14 cellular contexts compared by ENCODE assay signal in genomic region chr2:128423788-128424165, GRCh38.
"Had no signal": no experiment of that assay in that cellular context is flagged by ENCODE, and none has a peak within 500 bp of the region (broad histone marks: within the 10 kb centered on the region; RNA-seq: fewer than 3 reads in every experiment).

No MANE protein-coding gene starts in this region.

- H3K4me1 ChIP-seq: tibial nerve had no signal

- H3K27ac ChIP-seq: brain microvascular endothelial cell, dorsolateral prefrontal cortex, esophagus squamous epithelium had no signal

- H3K36me3 ChIP-seq: brain microvascular endothelial cell, esophagus squamous epithelium, tibial nerve had no signal

- H3K27ac Mint-ChIP-seq: activated naive CD4-positive, alpha-beta T cell treated with anti-CD3 and anti-CD28 coated beads, Interleukin-2, amount 50 U/mL, for 24 hours; activated T-helper 1 cell treated with anti-CD3 and anti-CD28 coated beads, Interleukin-12 subunit alpha, Interleukin-12 subunit beta, Interleukin-2, Interleukin-4 antibody, amounts not matched to agents 30 ng/mL and 10 ng/mL and 1 ng/mL, durations not matched to agents 14 hours and 24 hours and 36 hours; immature natural killer cell; stimulated activated effector memory CD8-positive, alpha-beta T cell treated with anti-CD3 and anti-CD28 coated beads, Interleukin-12 subunit alpha, Interleukin-12 subunit beta, amount 100 ng/mL, for 72 hours had no signal

- H3K36me3 Mint-ChIP-seq: activated naive CD4-positive, alpha-beta T cell treated with anti-CD3 and anti-CD28 coated beads, Interleukin-2, amount 50 U/mL, for 24 hours; immature natural killer cell; stimulated activated effector memory CD8-positive, alpha-beta T cell treated with anti-CD3 and anti-CD28 coated beads, Interleukin-12 subunit alpha, Interleukin-12 subunit beta, amount 100 ng/mL, for 72 hours had no signal

- H3K9me3 ChIP-seq: esophagus squamous epithelium had no signal

- DNase-seq: amniotic stem cell, brain microvascular endothelial cell, esophagus squamous epithelium, foreskin fibroblast, immature natural killer cell, left cardiac atrium had no signal

- H3K9me3 Mint-ChIP-seq: activated T-helper 1 cell treated with anti-CD3 and anti-CD28 coated beads, Interleukin-12 subunit alpha, Interleukin-12 subunit beta, Interleukin-2, Interleukin-4 antibody, amounts not matched to agents 30 ng/mL and 10 ng/mL and 1 ng/mL, durations not matched to agents 14 hours and 24 hours and 36 hours; immature natural killer cell; stimulated activated effector memory CD8-positive, alpha-beta T cell treated with anti-CD3 and anti-CD28 coated beads, Interleukin-12 subunit alpha, Interleukin-12 subunit beta, amount 100 ng/mL, for 72 hours had no signal

- H3K4me3 Mint-ChIP-seq: activated naive CD4-positive, alpha-beta T cell treated with anti-CD3 and anti-CD28 coated beads, Interleukin-2, amount 50 U/mL, for 24 hours; activated T-helper 1 cell treated with anti-CD3 and anti-CD28 coated beads, Interleukin-12 subunit alpha, Interleukin-12 subunit beta, Interleukin-2, Interleukin-4 antibody, amounts not matched to agents 30 ng/mL and 10 ng/mL and 1 ng/mL, durations not matched to agents 14 hours and 24 hours and 36 hours; immature natural killer cell; nephron; stimulated activated effector memory CD8-positive, alpha-beta T cell treated with anti-CD3 and anti-CD28 coated beads, Interleukin-12 subunit alpha, Interleukin-12 subunit beta, amount 100 ng/mL, for 72 hours had no signal

- H3K4me1 Mint-ChIP-seq: activated naive CD4-positive, alpha-beta T cell treated with anti-CD3 and anti-CD28 coated beads, Interleukin-2, amount 50 U/mL, for 24 hours; immature natural killer cell; stimulated activated effector memory CD8-positive, alpha-beta T cell treated with anti-CD3 and anti-CD28 coated beads, Interleukin-12 subunit alpha, Interleukin-12 subunit beta, amount 100 ng/mL, for 72 hours had no signal

- H3K27me3 ChIP-seq: brain microvascular endothelial cell, esophagus squamous epithelium, tibial nerve had no signal

- H3K4me3 ChIP-seq: dorsolateral prefrontal cortex, esophagus squamous epithelium, skin epidermis, tibial nerve had no signal

- ATAC-seq: left cardiac atrium; Right ventricle myocardium inferior; stimulated activated effector memory CD8-positive, alpha-beta T cell treated with anti-CD3 and anti-CD28 coated beads, Interleukin-12 subunit alpha, Interleukin-12 subunit beta, amount 100 ng/mL, for 72 hours had no signal
